ENCODE assay signal across 11 cellular contexts in genomic region chr10:109889867-109890266, GRCh38. TPM values are rescaled to one million over a fixed set of nuclear protein-coding genes. Genes with fewer than 3 reads are reported as not detected.
DNase-seq lines count a peak whose midpoint lies in the region; ATAC-seq and TF ChIP-seq lines count a peak whose summit lies in the region.
"Had no signal": no experiment of that assay in that cellular context is flagged by ENCODE, and none has a peak within 500 bp of the region (broad histone marks: within the 10 kb centered on the region; RNA-seq: fewer than 3 reads in every experiment).

No MANE protein-coding gene starts in this region.

- CTCF ChIA-PET in T-cell (lab: Charles Lee): no interaction called here

- peak overlapping the region; percentile 25 to 62 for H3K27ac Mint-ChIP-seq in T-cell
- no peak overlapping the region for H3K27ac Mint-ChIP-seq in activated T-helper 2 cell treated with anti-CD3 and anti-CD28 coated beads, Interferon-gamma antibody, Interleukin-2, Interleukin-4, amounts not matched to agents 10 μg/mL and 5 μg/mL and 100 μg/mL, durations not matched to agents 14 hours and 24 hours and 36 hours
- H3K27ac Mint-ChIP-seq: dendritic cell treated with granulocyte-macrophage colony-stimulating factor and Interleukin-4, amounts not matched to agents 40 ng/mL and 50 ng/mL, for 4 days had no signal

- no peak overlapping the region for H3K4me3 ChIP-seq in right atrium auricular region
- no peak overlapping the region for H3K4me3 ChIP-seq in fibroblast of mammary gland (ENCODE audit: control insufficient read depth, low read depth, low read length)
- no peak overlapping the region for H3K4me3 ChIP-seq in tibial artery
- H3K4me3 ChIP-seq: right lobe of liver had no signal

- intact Hi-C loops in Right ventricle myocardium inferior (cut with DNase I) (loop anchor here (5.0 kb wide), 3 partner anchors 77 to 337 kb away; no protein-coding TSS in a partner anchor), tibial artery (cut with DNase I; ENCODE audit: low total_unique reads) (loop anchor here (10.0 kb wide), 3 partner anchors 75 to 415 kb away; partner anchors contain the start of gene SMNDC1), left colon (cut with DNase I, micrococcal nuclease) (loop anchor here in 1 of 2 donors (10.0 kb wide), 2 partner anchors 125 to 245 kb away; no protein-coding TSS in a partner anchor)
- intact Hi-C loops in activated T-helper 2 cell treated with anti-CD3 and anti-CD28 coated beads, Interferon-gamma antibody, Interleukin-2, Interleukin-4, amounts not matched to agents 10 μg/mL and 5 μg/mL and 100 μg/mL, durations not matched to agents 14 hours and 24 hours and 36 hours (cut with micrococcal nuclease): loop anchor here (10.0 kb wide), 1 partner anchor 185 kb away; no protein-coding TSS in a partner anchor

- H3K9me3 ChIP-seq in right atrium auricular region (no peaks in the 10 kb centered on the region), tibial artery (no peaks in the 10 kb centered on the region)
- H3K9me3 ChIP-seq: right lobe of liver had no signal

- H3K36me3 Mint-ChIP-seq in T-cell: peaks cover 38% of the 10 kb centered on the region
- peaks cover 43% of the 10 kb centered on the region for H3K36me3 Mint-ChIP-seq in activated T-helper 2 cell treated with anti-CD3 and anti-CD28 coated beads, Interferon-gamma antibody, Interleukin-2, Interleukin-4, amounts not matched to agents 10 μg/mL and 5 μg/mL and 100 μg/mL, durations not matched to agents 14 hours and 24 hours and 36 hours (ENCODE audit: low read depth)

- H3K27me3 Mint-ChIP-seq in T-cell: no peaks in the 10 kb centered on the region
- no peaks in the 10 kb centered on the region for H3K27me3 Mint-ChIP-seq in activated T-helper 2 cell treated with anti-CD3 and anti-CD28 coated beads, Interferon-gamma antibody, Interleukin-2, Interleukin-4, amounts not matched to agents 10 μg/mL and 5 μg/mL and 100 μg/mL, durations not matched to agents 14 hours and 24 hours and 36 hours (ENCODE audit: low read depth)
- H3K27me3 Mint-ChIP-seq: dendritic cell treated with granulocyte-macrophage colony-stimulating factor and Interleukin-4, amounts not matched to agents 40 ng/mL and 50 ng/mL, for 4 days had no signal

- H3K27ac ChIP-seq in right atrium auricular region (peak overlapping the region; percentile 5 to 30), tibial artery (peak overlapping the region; percentile 48 to 84)
- H3K27ac ChIP-seq: right lobe of liver had no signal

- H3K4me3 Mint-ChIP-seq in T-cell: no peak overlapping the region
- H3K4me3 Mint-ChIP-seq in activated T-helper 2 cell treated with anti-CD3 and anti-CD28 coated beads, Interferon-gamma antibody, Interleukin-2, Interleukin-4, amounts not matched to agents 10 μg/mL and 5 μg/mL and 100 μg/mL, durations not matched to agents 14 hours and 24 hours and 36 hours (ENCODE audit: low read depth): no peak overlapping the region
- H3K4me3 Mint-ChIP-seq: dendritic cell treated with granulocyte-macrophage colony-stimulating factor and Interleukin-4, amounts not matched to agents 40 ng/mL and 50 ng/mL, for 4 days had no signal

- peaks cover 0 to 52% of the 10 kb centered on the region in 2 donors for H3K4me1 ChIP-seq in right atrium auricular region
- peaks cover 0 to 57% (median 42%) of the 10 kb centered on the region in 4 donors for H3K4me1 ChIP-seq in tibial artery

- H3K27me3 ChIP-seq in right atrium auricular region: no peaks in the 10 kb centered on the region
- H3K27me3 ChIP-seq in tibial artery: no peaks in the 10 kb centered on the region
- H3K27me3 ChIP-seq: right lobe of liver had no signal

- ATAC-seq in Right ventricle myocardium inferior (no peak), T-cell (replicated peaks in 1 of 4) (no peak), left colon (no peak)

- DNase-seq in right atrium auricular region (ENCODE audit: low spot score): peak; percentile 58
- no peak for DNase-seq in Right ventricle myocardium inferior (ENCODE audit: missing footprints)
- DNase-seq in T-cell: no peak
- DNase-seq in fibroblast of mammary gland (ENCODE audit: low read depth): peak; percentile 87
- no peak for DNase-seq in tibial artery
- no peak for DNase-seq in activated T-helper 2 cell treated with anti-CD3 and anti-CD28 coated beads, Interferon-gamma antibody, Interleukin-2, Interleukin-4, amounts not matched to agents 10 μg/mL and 5 μg/mL and 100 μg/mL, durations not matched to agents 14 hours and 24 hours and 36 hours (ENCODE audit: low spot score)
- no peak for DNase-seq in OCI-M2 (lab: John Stamatoyannopoulos, UW; ENCODE audit: unreplicated experiment)
- DNase-seq in left colon: no peak
- DNase-seq: activated CD4-positive, alpha-beta T cell treated with anti-CD3 and anti-CD28 coated beads, Interleukin-2, amount 50 U/mL, for 1 hour; right lobe of liver had no signal

- H3K4me1 Mint-ChIP-seq in T-cell: peaks cover 8 to 37% (median 26%) of the 10 kb centered on the region in 3 donors
- peaks cover 30% of the 10 kb centered on the region for H3K4me1 Mint-ChIP-seq in activated T-helper 2 cell treated with anti-CD3 and anti-CD28 coated beads, Interferon-gamma antibody, Interleukin-2, Interleukin-4, amounts not matched to agents 10 μg/mL and 5 μg/mL and 100 μg/mL, durations not matched to agents 14 hours and 24 hours and 36 hours (ENCODE audit: low read depth)

- H3K9me3 Mint-ChIP-seq in T-cell: no peaks in the 10 kb centered on the region
- no peaks in the 10 kb centered on the region for H3K9me3 Mint-ChIP-seq in activated T-helper 2 cell treated with anti-CD3 and anti-CD28 coated beads, Interferon-gamma antibody, Interleukin-2, Interleukin-4, amounts not matched to agents 10 μg/mL and 5 μg/mL and 100 μg/mL, durations not matched to agents 14 hours and 24 hours and 36 hours
- H3K9me3 Mint-ChIP-seq: dendritic cell treated with granulocyte-macrophage colony-stimulating factor and Interleukin-4, amounts not matched to agents 40 ng/mL and 50 ng/mL, for 4 days had no signal

- peaks cover 25% of the 10 kb centered on the region for H3K36me3 ChIP-seq in right atrium auricular region
- H3K36me3 ChIP-seq in tibial artery: peaks cover 6 to 32% (median 20%) of the 10 kb centered on the region in 3 donors

- POLR2A ChIA-PET in T-cell (lab: Charles Lee): interaction anchor here in 1 of 2 donors (1.5 kb wide), 1 partner anchor 13 kb away, joined by 3 read pairs; no protein-coding TSS in a partner anchor

- TF ChIP-seq CTCF in right atrium auricular region (IDR thresholded peaks at IDR 0.05) (no peak), fibroblast of mammary gland (conservative IDR thresholded peaks at IDR 0.05; ENCODE audit: control insufficient read depth, insufficient read depth, low read depth, low read length) (no peak), tibial artery (IDR thresholded peaks at IDR 0.05) (no peak)

RNA-seq across cellular contexts. Expression of gene XPNPEP1, which starts 33.4 kb away (rescaled TPM):
- total RNA-seq in right atrium auricular region: 10 to 100 TPM; 41.2 to 45.2 TPM
- total RNA-seq in Right ventricle myocardium inferior: 43.6 TPM
- total RNA-seq in T-cell: 10 to 100 TPM; 40.0 to 63.9 (median 44.6) TPM
- 79.4 and 88.2 TPM in 2 replicates for total RNA-seq in activated T-helper 2 cell treated with anti-CD3 and anti-CD28 coated beads, Interferon-gamma antibody, Interleukin-2, Interleukin-4, amounts not matched to agents 10 μg/mL and 5 μg/mL and 100 μg/mL, durations not matched to agents 14 hours and 24 hours and 36 hours
- 100 to 1,000 TPM in 1 of 2 donors, 10 to 100 TPM in 1; 77.5 to 115 TPM for total RNA-seq in left colon

Comparison
In these comparisons a context has a peak if more than half of its experiments do, and no peak if none do; other contexts are left out.
1. DNase-seq: peak in right atrium auricular region (single experiment) and fibroblast of mammary gland (single experiment); none in Right ventricle myocardium inferior (single experiment), T-cell (0 of 34), tibial artery (0 of 2), activated T-helper 2 cell treated with anti-CD3 and anti-CD28 coated beads, Interferon-gamma antibody, Interleukin-2, Interleukin-4, amounts not matched to agents 10 μg/mL and 5 μg/mL and 100 μg/mL, durations not matched to agents 14 hours and 24 hours and 36 hours (single experiment), OCI-M2 (single experiment) and left colon (0 of 2).